In genomic region chr21:37204580-37204979, GRCh38 we compare ENCODE assay signal across 15 cellular contexts.
DNase-seq lines count a peak whose midpoint lies in the region; ATAC-seq and TF ChIP-seq lines count a peak whose summit lies in the region.
"Had no signal": no experiment of that assay in that cellular context is flagged by ENCODE, and none has a peak within 500 bp of the region (broad histone marks: within the 10 kb centered on the region; RNA-seq: fewer than 3 reads in every experiment).

No MANE protein-coding gene starts in this region.

- no peak overlapping the region for H3K9ac ChIP-seq in mesenchymal stem cell (ENCODE audit: low read length)
- H3K9ac ChIP-seq: BLaER1 had no signal

- no peak overlapping the region for H2BK5ac ChIP-seq in mesenchymal stem cell (ENCODE audit: low read depth, low read length, poor library complexity, severe bottlenecking)

- no peak overlapping the region for H3K18ac ChIP-seq in mesenchymal stem cell (ENCODE audit: low read depth in 1 of 2, low read length in 2 of 2)

- H2AFZ ChIP-seq in mesenchymal stem cell (ENCODE audit: low read depth, low read length), result no peak overlapping the region

- intact Hi-C loops in ovary (cut with DNase I), result no loop called here

- H3K4me2 ChIP-seq in mesenchymal stem cell (ENCODE audit: low read length, poor library complexity, severe bottlenecking), result no peak overlapping the region
- H3K4me2 ChIP-seq: BLaER1 had no signal

- H3K14ac ChIP-seq in mesenchymal stem cell (ENCODE audit: low read length in 2 of 2), result no peak overlapping the region

- TF ChIP-seq EP300 in ovary (IDR thresholded peaks at IDR 0.05), result no peak

- H3K27me3 ChIP-seq in mesenchymal stem cell (ENCODE audit: control insufficient read depth in 1 of 2, insufficient read depth in 1 of 2, low read length in 2 of 2), result no peaks in the 10 kb centered on the region
- H3K27me3 ChIP-seq in ovary, result no peaks in the 10 kb centered on the region
- H3K27me3 ChIP-seq: BLaER1, SJSA1 had no signal

- 79% methylated on average over 7 of the region's 7 CpGs for WGBS in mesenchymal stem cell
- WGBS in ovary, 3 donors, result 77 to 86% (median 84%) methylated on average over 7 of the region's 7 CpGs

- H3K23ac ChIP-seq in mesenchymal stem cell (ENCODE audit: low read length in 2 of 2), result no peak overlapping the region

- no peak for TF ChIP-seq POLR2A in ovary (IDR thresholded peaks at IDR 0.05)

- no peak for TF ChIP-seq CTCF in choroid plexus epithelial cell (conservative IDR thresholded peaks at IDR 0.05; ENCODE audit: low read depth, low read length)
- no peak for TF ChIP-seq CTCF in ovary (IDR thresholded peaks at IDR 0.05)

- H3K4me1 ChIP-seq in mesenchymal stem cell (ENCODE audit: control insufficient read depth, insufficient read depth, low read depth, low read length) (peaks cover 10% of the 10 kb centered on the region), ovary (ENCODE audit: insufficient read depth) (no peaks in the 10 kb centered on the region)

- H2BK12ac ChIP-seq in mesenchymal stem cell (ENCODE audit: low read length in 2 of 2), result no peak overlapping the region

- no peak overlapping the region for H2BK120ac ChIP-seq in mesenchymal stem cell (ENCODE audit: low read depth, low read length)

- H2AK5ac ChIP-seq in mesenchymal stem cell (ENCODE audit: low read length, severe bottlenecking), result no peak overlapping the region

- no peak overlapping the region for H2BK15ac ChIP-seq in mesenchymal stem cell (ENCODE audit: low read depth, poor library complexity, severe bottlenecking)

- H3K27ac ChIP-seq in mesenchymal stem cell (ENCODE audit: low read length, poor library complexity, severe bottlenecking) (no peak overlapping the region), ovary (no peak overlapping the region)
- H3K27ac ChIP-seq: BLaER1, SJSA1 had no signal

- no peak overlapping the region for H4K91ac ChIP-seq in mesenchymal stem cell (ENCODE audit: low read length)

- peaks cover 13% of the 10 kb centered on the region for H3K79me1 ChIP-seq in mesenchymal stem cell (replicated peaks; ENCODE audit: low read length, poor library complexity, severe bottlenecking)

- peak; percentile 15 for DNase-seq in activated CD8-positive, alpha-beta memory T cell treated with anti-CD3 and anti-CD28 coated beads for 24 hours
- DNase-seq in activated CD8-positive, alpha-beta memory T cell treated with anti-CD3 and anti-CD28 coated beads, Interleukin-2, amount 50 U/mL, for 48 hours, result no peak
- peak; percentile 25 for DNase-seq in choroid plexus epithelial cell (ENCODE audit: low read depth)
- peak; percentile 74 for DNase-seq in mesenchymal stem cell
- no peak for DNase-seq in ovary
- DNase-seq: CD8-positive, alpha-beta T cell; NCI-H1048; NCI-H1436 treated with DMSO at 0.1 percent for 48 hours; NCI-H2081 treated with DMSO at 0.1 percent for 48 hours; NCI-H510A treated with DMSO at 0.1 percent for 48 hours had no signal

- H3K9me3 ChIP-seq in mesenchymal stem cell (ENCODE audit: control insufficient read depth, low read length) (no peaks in the 10 kb centered on the region), ovary (no peaks in the 10 kb centered on the region)
- H3K9me3 ChIP-seq: SJSA1 had no signal

- no peak overlapping the region for H3K4ac ChIP-seq in mesenchymal stem cell (ENCODE audit: low read depth in 1 of 2, low read length in 2 of 2)

- H3K36me3 ChIP-seq in mesenchymal stem cell (ENCODE audit: control insufficient read depth in 1 of 2, insufficient read depth in 2 of 2, low read depth in 1 of 2, low read length in 2 of 2), result peaks cover 21 to 49% of the 10 kb centered on the region in 2 experiments
- no peaks in the 10 kb centered on the region for H3K36me3 ChIP-seq in ovary

- ATAC-seq in GM19455 (IDR thresholded peaks at IDR 0.05; ENCODE audit: unreplicated experiment) (no peak), HG03457 (IDR thresholded peaks at IDR 0.05; ENCODE audit: unreplicated experiment) (no peak), HG03378 (IDR thresholded peaks at IDR 0.05; ENCODE audit: unreplicated experiment) (no peak)
- ATAC-seq: CD8-positive, alpha-beta T cell had no signal

- H3K4me3 ChIP-seq in choroid plexus epithelial cell (ENCODE audit: low read depth, low read length) (no peak overlapping the region), mesenchymal stem cell (ENCODE audit: insufficient read depth in 1 of 2, low read depth in 1 of 2, low read length in 2 of 2) (no peak overlapping the region), ovary (no peak overlapping the region)
- H3K4me3 ChIP-seq: BLaER1, SJSA1 had no signal

- no peak overlapping the region for H4K8ac ChIP-seq in mesenchymal stem cell (ENCODE audit: low read length)

Comparison
In these comparisons a context has a peak if more than half of its experiments do, and no peak if none do; other contexts are left out.
1. DNase-seq: peak in activated CD8-positive, alpha-beta memory T cell treated with anti-CD3 and anti-CD28 coated beads for 24 hours (single experiment), choroid plexus epithelial cell (single experiment) and mesenchymal stem cell (single experiment); none in activated CD8-positive, alpha-beta memory T cell treated with anti-CD3 and anti-CD28 coated beads, Interleukin-2, amount 50 U/mL, for 48 hours (single experiment) and ovary (0 of 5).